8 cellular contexts compared by ENCODE assay signal in genomic region chr17:40122466-40122943, GRCh38. TPM values are rescaled to one million over a fixed set of nuclear protein-coding genes. Genes with fewer than 3 reads are reported as not detected.
DNase-seq lines count a peak whose midpoint lies in the region; ATAC-seq and TF ChIP-seq lines count a peak whose summit lies in the region.

No MANE protein-coding gene starts in this region.

- CTCF ChIA-PET in A673 (lab: Charles Lee): interaction anchor here (0.5 to 0.9 kb wide), 2 partner anchors 8 to 10 kb away, joined by 4 to 6 read pairs; no protein-coding TSS in a partner anchor
- CTCF ChIA-PET in activated CD8-positive, alpha-beta T cell treated with anti-CD3 and anti-CD28 coated beads, Interleukin-2, amount 10 ng/mL, durations not matched to agents 7 days and 5 days (lab: Charles Lee): interaction anchor here (0.7 to 7.9 kb wide), 9 partner anchors 9 to 109 kb away, joined by 3 to 124 read pairs (median 6); no protein-coding TSS in a partner anchor

- H3K27me3 ChIP-seq in A673 (replicated peaks; ENCODE audit: insufficient read depth, low read depth, low read length, poor library complexity): no peaks in the 10 kb centered on the region
- H3K27me3 ChIP-seq in ovary: no peaks in the 10 kb centered on the region

- TF ChIP-seq EP300 in ovary (IDR thresholded peaks at IDR 0.05): no peak

- no peak for TF ChIP-seq CTCF in A673 (conservative IDR thresholded peaks at IDR 0.05; ENCODE audit: low read depth, low read length)
- 0 out of 2 replicates have a peak, but pooled peaks have one; percentile 20 for TF ChIP-seq CTCF in GM12875 (IDR thresholded peaks at IDR 0.05; ENCODE audit: borderline replicate concordance, insufficient read depth, low read depth, low read length)
- peak in 2 of 3 donors; percentile 3 to 21 for TF ChIP-seq CTCF in ovary (IDR thresholded peaks at IDR 0.05)

- H3K36me3 Mint-ChIP-seq in activated CD8-positive, alpha-beta T cell treated with anti-CD3 and anti-CD28 coated beads, Interleukin-2, amount 10 ng/mL, durations not matched to agents 7 days and 5 days (ENCODE audit: low read depth): peaks cover 28% of the 10 kb centered on the region

- H3K36me3 ChIP-seq in A673 (ENCODE audit: insufficient read depth, low read length, poor library complexity, severe bottlenecking) (peaks cover 15% of the 10 kb centered on the region), ovary (no peaks in the 10 kb centered on the region)

- TF ChIP-seq POLR2A in ovary (IDR thresholded peaks at IDR 0.05): no peak

- no peak for DNase-seq in A673 (ENCODE audit: low spot score)
- DNase-seq in activated CD8-positive, alpha-beta T cell treated with anti-CD3 and anti-CD28 coated beads, Interleukin-2, amount 10 ng/mL, durations not matched to agents 7 days and 5 days: peak; percentile 28
- DNase-seq in glomerular visceral epithelial cell (ENCODE audit: extremely low spot score): peak; percentile 50
- peak; percentile 54 to 77 (median 72) for DNase-seq in ovary
- DNase-seq in NCI-H226: no peak
- DNase-seq in stimulated activated naive CD4-positive, alpha-beta T cell (lab: John Stamatoyannopoulos, UW): no peak

- peaks cover 34% of the 10 kb centered on the region for H3K4me1 Mint-ChIP-seq in activated CD8-positive, alpha-beta T cell treated with anti-CD3 and anti-CD28 coated beads, Interleukin-2, amount 10 ng/mL, durations not matched to agents 7 days and 5 days (ENCODE audit: low read depth)

- intact Hi-C loops in A673 (cut with micrococcal nuclease; ENCODE audit: unreplicated experiment): no loop called here
- intact Hi-C loops in ovary (cut with DNase I): no loop called here

- POLR2A ChIA-PET in A673 (lab: Charles Lee; ENCODE audit: low non-redundant PET): interaction anchor here (0.6 kb wide), 1 partner anchor 164 kb away, joined by 3 read pairs; no protein-coding TSS in a partner anchor
- POLR2A ChIA-PET in activated CD8-positive, alpha-beta T cell treated with anti-CD3 and anti-CD28 coated beads, Interleukin-2, amount 10 ng/mL, durations not matched to agents 7 days and 5 days (lab: Charles Lee): interaction anchor here (0.6 to 5.5 kb wide), 10 partner anchors 10 to 1394 kb away, joined by 3 to 63 read pairs (median 4); partner anchors contain the start of genes CASC3 and MED24

- H3K27ac Mint-ChIP-seq in activated CD8-positive, alpha-beta T cell treated with anti-CD3 and anti-CD28 coated beads, Interleukin-2, amount 10 ng/mL, durations not matched to agents 7 days and 5 days: peak overlapping the region; percentile 65

- ATAC-seq in HG03432 (IDR thresholded peaks at IDR 0.05; ENCODE audit: unreplicated experiment): peak; percentile 32
- ATAC-seq in activated CD8-positive, alpha-beta T cell treated with anti-CD3 and anti-CD28 coated beads, Interleukin-2, amount 10 ng/mL, durations not matched to agents 7 days and 5 days: peak; percentile 45

- no peaks in the 10 kb centered on the region for H3K4me1 ChIP-seq in A673 (ENCODE audit: insufficient read depth, low read length, poor library complexity, severe bottlenecking)
- peaks cover 4% of the 10 kb centered on the region for H3K4me1 ChIP-seq in ovary (ENCODE audit: insufficient read depth)

- WGBS in ovary, 3 donors: 0 to 8% (median 0%) methylated on average over 4 to 52 of the region's 52 CpGs

- no TSS peak for BruUV-seq in A673 (replicated peaks; lab: Mats Ljungman, UMichigan)

- peak overlapping the region; percentile 96 for H3K4me3 ChIP-seq in A673 (ENCODE audit: low read depth, low read length, poor library complexity, severe bottlenecking)
- H3K4me3 ChIP-seq in GM12875 (ENCODE audit: low read depth, low read length): peak overlapping the region; percentile 67
- H3K4me3 ChIP-seq in ovary: peak overlapping the region; percentile 100

- H3K27ac ChIP-seq in A673 (ENCODE audit: low read depth, low read length, poor library complexity, severe bottlenecking) (peak overlapping the region; percentile 91), ovary (peak overlapping the region; percentile 95 to 98)

- H3K9me3 ChIP-seq in A673 (ENCODE audit: low read depth, low read length, poor library complexity, severe bottlenecking): no peaks in the 10 kb centered on the region
- H3K9me3 ChIP-seq in ovary: no peaks in the 10 kb centered on the region

- peak overlapping the region; percentile 46 for H3K4me3 Mint-ChIP-seq in activated CD8-positive, alpha-beta T cell treated with anti-CD3 and anti-CD28 coated beads, Interleukin-2, amount 10 ng/mL, durations not matched to agents 7 days and 5 days

- H3K9me3 Mint-ChIP-seq in activated CD8-positive, alpha-beta T cell treated with anti-CD3 and anti-CD28 coated beads, Interleukin-2, amount 10 ng/mL, durations not matched to agents 7 days and 5 days (ENCODE audit: insufficient read depth): no peaks in the 10 kb centered on the region

- no peaks in the 10 kb centered on the region for H3K27me3 Mint-ChIP-seq in activated CD8-positive, alpha-beta T cell treated with anti-CD3 and anti-CD28 coated beads, Interleukin-2, amount 10 ng/mL, durations not matched to agents 7 days and 5 days (ENCODE audit: low read depth)

RNA-seq across cellular contexts. Expression of gene MSL1, which starts 0.7 kb away (rescaled TPM):
- total RNA-seq in A673 (2021) (56.9 and 59.9 TPM in 2 replicates), ovary (100 to 1,000 TPM in 1 of 7 donors, 10 to 100 TPM in 6; 59.6 to 110 (median 83.3) TPM)
- total RNA-seq in activated CD8-positive, alpha-beta T cell treated with anti-CD3 and anti-CD28 coated beads, Interleukin-2, amount 10 ng/mL, durations not matched to agents 7 days and 5 days: 10 to 100 TPM; 80.5 to 83.2 TPM
- polyA plus RNA-seq in ovary: 100 to 1,000 TPM in 1 of 2 donors, 10 to 100 TPM in 1; 60.8 to 122 TPM

RNA-seq across cellular contexts. Expression of gene CASC3, which starts 17.8 kb away (rescaled TPM):
- total RNA-seq in A673 (2021) (65.1 and 66.5 TPM in 2 replicates), ovary (100 to 1,000 TPM in 4 of 7 donors, 10 to 100 TPM in 3; 39.9 to 122 (median 106) TPM)
- total RNA-seq in activated CD8-positive, alpha-beta T cell treated with anti-CD3 and anti-CD28 coated beads, Interleukin-2, amount 10 ng/mL, durations not matched to agents 7 days and 5 days: 10 to 100 TPM; 66.2 to 67.7 TPM
- 100 to 1,000 TPM in 1 of 2 donors, 10 to 100 TPM in 1; 53.1 to 113 TPM for polyA plus RNA-seq in ovary

RNA-seq across cellular contexts. Expression of gene NR1D1, which starts 22.1 kb away (rescaled TPM):
- total RNA-seq in A673 (2021): 1.9 and 2.6 TPM in 2 replicates
- 1 to 10 TPM; 4.1 to 4.9 TPM for total RNA-seq in activated CD8-positive, alpha-beta T cell treated with anti-CD3 and anti-CD28 coated beads, Interleukin-2, amount 10 ng/mL, durations not matched to agents 7 days and 5 days
- total RNA-seq in ovary: 10 to 100 TPM; 10.7 to 73.8 (median 23.7) TPM
- 10 to 100 TPM; 11.8 to 59.0 TPM for polyA plus RNA-seq in ovary

RNA-seq across cellular contexts. Expression of gene RAPGEFL1, which starts 54.8 kb away (rescaled TPM):
- total RNA-seq in A673 (2021) (11.4 and 11.9 TPM in 2 replicates), ovary (1 to 10 TPM; 3.6 to 9.1 (median 6.4) TPM)
- total RNA-seq in activated CD8-positive, alpha-beta T cell treated with anti-CD3 and anti-CD28 coated beads, Interleukin-2, amount 10 ng/mL, durations not matched to agents 7 days and 5 days: 1 to 10 TPM; 4.8 to 5.3 TPM
- 1 to 10 TPM; 1.4 to 2.3 TPM for polyA plus RNA-seq in ovary

RNA-seq across cellular contexts. Expression of gene THRA, which starts 59.7 kb away (rescaled TPM):
- total RNA-seq in A673 (2021) (14.5 and 18.7 TPM in 2 replicates), ovary (100 to 1,000 TPM in 2 of 7 donors, 10 to 100 TPM in 5; 51.4 to 129 (median 89.3) TPM)
- 1 to 10 TPM; 8.7 to 9.7 TPM for total RNA-seq in activated CD8-positive, alpha-beta T cell treated with anti-CD3 and anti-CD28 coated beads, Interleukin-2, amount 10 ng/mL, durations not matched to agents 7 days and 5 days
- 10 to 100 TPM; 77.5 to 87.2 TPM for polyA plus RNA-seq in ovary

Comparison
In these comparisons a context has a peak if more than half of its experiments do, and no peak if none do; other contexts are left out.
1. DNase-seq: peak in activated CD8-positive, alpha-beta T cell treated with anti-CD3 and anti-CD28 coated beads, Interleukin-2, amount 10 ng/mL, durations not matched to agents 7 days and 5 days (single experiment), glomerular visceral epithelial cell (single experiment) and ovary (5 of 5); none in A673 (single experiment), NCI-H226 (single experiment) and stimulated activated naive CD4-positive, alpha-beta T cell (0 of 6).
2. Peak in every context shown above with its lines, with median percentiles within 50 percentile points of each other: H3K4me3 ChIP-seq.